Comparison of ENCODE assay signal across 15 cellular contexts in genomic region chr22:30985561-30986208, GRCh38.
"Had no signal": no experiment of that assay in that cellular context is flagged by ENCODE, and none has a peak within 500 bp of the region (broad histone marks: within the 10 kb centered on the region; RNA-seq: fewer than 3 reads in every experiment).

No MANE protein-coding gene starts in this region.

- H3K4me3 Mint-ChIP-seq: activated B cell treated with CpG ODN at 0.5 μM for 24 hours; activated CD8-positive, alpha-beta T cell treated with anti-CD3 and anti-CD28 coated beads for 36 hours; activated T-cell treated with anti-CD3 and anti-CD28 coated beads, Interleukin-2, amount 50 U/mL, for 4 hours; effector memory CD8-positive, alpha-beta T cell; neural crest cell; stimulated activated naive CD8-positive, alpha-beta T cell treated with anti-CD3 and anti-CD28 coated beads, Interleukin-15, Interleukin-2, amounts not matched to agents 100 ng/mL and 50 ng/mL, for 24 hours; type B pancreatic cell had no signal

- DNase-seq: activated B cell treated with CpG ODN at 0.5 μM for 24 hours; activated CD4-positive, alpha-beta T cell treated with anti-CD3 and anti-CD28 coated beads for 48 hours; activated CD8-positive, alpha-beta T cell treated with anti-CD3 and anti-CD28 coated beads for 36 hours; activated effector memory CD4-positive, alpha-beta T cell treated with Interleukin-2 at 50 U/mL for 16 hours; activated naive CD4-positive, alpha-beta T cell treated with anti-CD3 and anti-CD28 coated beads, Interleukin-2, amount 50 U/mL, for 16 hours; activated T-cell treated with anti-CD3 and anti-CD28 coated beads, Interleukin-2, amount 50 U/mL, for 4 hours; dermis blood vessel endothelial cell; effector memory CD8-positive, alpha-beta T cell; gastrocnemius medialis; heart left ventricle; left cardiac atrium had no signal

- H3K36me3 Mint-ChIP-seq: type B pancreatic cell had no signal

- H3K4me1 Mint-ChIP-seq: activated B cell treated with CpG ODN at 0.5 μM for 24 hours, neural crest cell had no signal

- ATAC-seq: activated CD8-positive, alpha-beta T cell treated with anti-CD3 and anti-CD28 coated beads for 36 hours; activated T-cell treated with anti-CD3 and anti-CD28 coated beads, Interleukin-2, amount 50 U/mL, for 4 hours; effector memory CD8-positive, alpha-beta T cell; gastrocnemius medialis; heart left ventricle; left cardiac atrium; sciatic nerve had no signal

- H3K27me3 Mint-ChIP-seq: activated B cell treated with CpG ODN at 0.5 μM for 24 hours; activated CD8-positive, alpha-beta T cell treated with anti-CD3 and anti-CD28 coated beads for 36 hours; stimulated activated naive CD8-positive, alpha-beta T cell treated with anti-CD3 and anti-CD28 coated beads, Interleukin-15, Interleukin-2, amounts not matched to agents 100 ng/mL and 50 ng/mL, for 24 hours; type B pancreatic cell had no signal

- H3K27ac Mint-ChIP-seq: activated B cell treated with CpG ODN at 0.5 μM for 24 hours; activated CD8-positive, alpha-beta T cell treated with anti-CD3 and anti-CD28 coated beads for 36 hours; effector memory CD8-positive, alpha-beta T cell; stimulated activated naive CD8-positive, alpha-beta T cell treated with anti-CD3 and anti-CD28 coated beads, Interleukin-15, Interleukin-2, amounts not matched to agents 100 ng/mL and 50 ng/mL, for 24 hours; type B pancreatic cell had no signal
